ENCODE assay signal across 8 cellular contexts in the genomic region with DNA sequence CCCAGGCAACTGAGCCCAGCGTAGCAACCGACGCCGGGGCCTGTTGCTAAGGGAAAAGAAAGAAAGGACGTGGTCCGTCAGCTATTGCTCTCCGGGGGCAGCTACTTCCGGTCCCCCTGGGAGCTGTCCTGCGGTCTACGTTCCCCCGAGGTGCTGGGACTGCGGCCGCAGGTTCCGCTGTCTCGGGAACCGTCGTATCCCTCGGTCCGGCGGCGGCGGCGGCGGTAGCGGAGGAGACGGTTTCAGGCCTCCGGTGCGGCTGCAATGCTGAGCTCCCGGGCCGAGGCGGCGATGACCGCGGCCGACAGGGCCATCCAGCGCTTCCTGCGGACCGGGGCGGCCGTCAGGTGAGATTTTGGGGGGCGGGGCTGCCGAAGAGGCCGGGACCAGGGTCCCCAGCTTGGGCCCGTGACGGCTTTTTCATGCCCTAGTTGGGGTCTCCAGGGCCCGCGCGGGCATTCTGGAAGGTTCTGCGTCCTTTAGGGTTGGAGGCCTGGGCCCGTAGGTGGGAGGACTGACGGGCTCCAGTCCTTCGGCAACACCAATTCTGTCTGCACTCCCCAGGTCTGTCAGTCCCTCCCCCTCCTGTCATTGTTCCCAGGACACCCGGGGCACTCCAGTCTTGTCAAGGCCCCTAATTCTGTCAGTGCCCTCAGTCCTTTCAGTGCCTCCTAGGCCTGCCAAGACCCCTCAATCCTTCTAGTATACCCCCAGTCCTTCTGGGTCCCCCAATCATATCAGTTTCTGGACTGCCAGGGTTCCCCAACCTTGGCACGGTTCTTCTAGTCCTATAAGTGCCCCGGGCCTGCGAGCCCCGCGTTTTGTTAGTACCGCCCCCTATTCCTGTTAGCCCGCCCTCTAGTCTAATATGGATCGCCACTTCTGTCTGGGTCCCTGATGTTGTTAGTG.
DNase-seq lines count a peak whose midpoint lies in the region; ATAC-seq and TF ChIP-seq lines count a peak whose summit lies in the region.

A gene with protein sequence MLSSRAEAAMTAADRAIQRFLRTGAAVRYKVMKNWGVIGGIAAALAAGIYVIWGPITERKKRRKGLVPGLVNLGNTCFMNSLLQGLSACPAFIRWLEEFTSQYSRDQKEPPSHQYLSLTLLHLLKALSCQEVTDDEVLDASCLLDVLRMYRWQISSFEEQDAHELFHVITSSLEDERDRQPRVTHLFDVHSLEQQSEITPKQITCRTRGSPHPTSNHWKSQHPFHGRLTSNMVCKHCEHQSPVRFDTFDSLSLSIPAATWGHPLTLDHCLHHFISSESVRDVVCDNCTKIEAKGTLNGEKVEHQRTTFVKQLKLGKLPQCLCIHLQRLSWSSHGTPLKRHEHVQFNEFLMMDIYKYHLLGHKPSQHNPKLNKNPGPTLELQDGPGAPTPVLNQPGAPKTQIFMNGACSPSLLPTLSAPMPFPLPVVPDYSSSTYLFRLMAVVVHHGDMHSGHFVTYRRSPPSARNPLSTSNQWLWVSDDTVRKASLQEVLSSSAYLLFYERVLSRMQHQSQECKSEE (plus strand): TSS at position 162 of the 909 bp plus-strand sequence. CDS start 103 bp downstream, at position 265.

- no peak for TF ChIP-seq CTCF in choroid plexus epithelial cell (conservative IDR thresholded peaks at IDR 0.05; ENCODE audit: low read depth, low read length)

- ATAC-seq in GM19025 (IDR thresholded peaks at IDR 0.05; ENCODE audit: low read depth, unreplicated experiment) (peak; percentile 69), HG03196 (IDR thresholded peaks at IDR 0.05; ENCODE audit: unreplicated experiment) (peak; percentile 74)

- H3K4me3 ChIP-seq in choroid plexus epithelial cell (ENCODE audit: low read depth, low read length) = peak within 1 kb of the TSS; percentile 92

- DNase-seq in AG20443 (ENCODE audit: low spot score) (peak; percentile 98), NCI-H446 treated with DMSO at 0.1 percent for 48 hours (lab: John Stamatoyannopoulos, UW) (peak; percentile 67), choroid plexus epithelial cell (ENCODE audit: low read depth) (peak; percentile 92), kidney tubule cell (ENCODE audit: low spot score) (peak; percentile 87)
- DNase-seq in activated CD4-positive, alpha-beta T cell treated with anti-CD3 and anti-CD28 coated beads for 24 hours (ENCODE audit: low read depth in 2 of 2) = peak; percentile 71 to 78
- DNase-seq in stimulated activated CD4-positive, alpha-beta T cell treated with anti-CD3 and anti-CD28 coated beads, Interleukin-15, amount 100 ng/mL, for 48 hours (ENCODE audit: low read depth in 2 of 2) = peak; percentile 73 to 76

Comparison
In these comparisons a context has a peak if more than half of its experiments do, and no peak if none do; other contexts are left out.
1. Peak in every context shown above with its lines: DNase-seq, ATAC-seq and H3K4me3 ChIP-seq.